30 cellular contexts compared by ENCODE assay signal in the genomic region with DNA sequence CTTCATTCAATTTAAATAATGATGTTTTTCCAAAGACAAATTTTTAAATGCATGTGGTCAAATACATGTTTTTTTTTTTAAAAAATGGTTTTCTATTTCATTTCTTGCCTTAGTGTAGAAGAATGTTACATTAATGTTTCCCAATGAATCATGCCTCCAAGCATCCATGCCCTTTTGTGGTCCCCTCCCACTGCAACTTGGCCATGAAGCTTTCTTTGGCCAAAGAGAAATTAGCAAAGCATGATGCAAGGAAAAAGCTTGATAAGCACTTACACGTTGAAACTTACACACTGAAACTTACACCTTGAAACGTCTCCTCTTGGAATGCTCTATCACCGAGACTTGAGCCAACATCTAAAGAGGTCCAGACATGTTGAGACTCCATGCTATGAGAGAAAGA.
A peak's percentile ranks its signal among the peaks of the same experiment; 100 is the strongest.
DNase-seq lines count a peak whose midpoint lies in the region; ATAC-seq, FAIRE-seq and TF ChIP-seq lines count a peak whose summit lies in the region.
"Had no signal": no experiment of that assay in that cellular context is flagged by ENCODE, and none has a peak within 500 bp of the region (broad histone marks: within the 10 kb centered on the region; RNA-seq: fewer than 3 reads in every experiment).

No MANE protein-coding gene starts in this region.

- H3K27me3 ChIP-seq in right cardiac atrium (ENCODE audit: control insufficient read depth, insufficient read depth), result no peaks in the 10 kb centered on the region
- H3K27me3 ChIP-seq: breast epithelium, gastrocnemius medialis, Peyer's patch, SJSA1, stomach had no signal

- TF ChIP-seq CTCF in epithelial cell of esophagus (IDR thresholded peaks at IDR 0.05; ENCODE audit: insufficient read depth, low read depth, low read length, missing control alignments), result no peak

- peaks cover 3% of the 10 kb centered on the region for H3K4me1 ChIP-seq in right cardiac atrium (ENCODE audit: control insufficient read depth, insufficient read depth, low read length)
- H3K4me1 ChIP-seq: HAP-1, Peyer's patch had no signal

- WGBS in right cardiac atrium, result 72% methylated on average over 3 of the region's 3 CpGs

- H3K27ac ChIP-seq in right cardiac atrium (ENCODE audit: low read length), result no peak overlapping the region
- H3K27ac ChIP-seq: A549, C4-2B, gastrocnemius medialis, Peyer's patch, SJSA1, stomach had no signal

- H3K4me3 ChIP-seq in epithelial cell of esophagus (ENCODE audit: low read length) (no peak overlapping the region), right cardiac atrium (ENCODE audit: low read length) (no peak overlapping the region)
- H3K4me3 ChIP-seq: A549, breast epithelium, gastrocnemius medialis, HAP-1, lung, Peyer's patch, SJSA1, stomach had no signal

- ATAC-seq in right cardiac atrium, result no peak
- ATAC-seq: A549, gastrocnemius medialis, T-helper 17 cell had no signal

- peak; percentile 16 for FAIRE-seq in RCC 7860 (lab: Jason Lieb, UNC)
- FAIRE-seq: A549, D721Med, endothelial cell of umbilical vein, G401.6, GM18507 had no signal

- intact Hi-C loops in right cardiac atrium (cut with DNase I), result no loop called here

- DNase-seq in AG20443 (ENCODE audit: low spot score) (peak; percentile 70), RCC 7860 (ENCODE audit: low spot score) (no peak), epithelial cell of esophagus (ENCODE audit: low read depth) (peak; percentile 24), non-pigmented ciliary epithelial cell (ENCODE audit: low read depth) (peak; percentile 57), DMS 273 (lab: John Stamatoyannopoulos, UW; ENCODE audit: unreplicated experiment) (no peak), right cardiac atrium (no peak), DMS53 (lab: John Stamatoyannopoulos, UW) (no peak), LoVo (ENCODE audit: low spot score) (no peak)
- DNase-seq: activated CD4-positive, alpha-beta T cell treated with anti-CD3 and anti-CD28 coated beads, Interleukin-2, amount 50 U/mL, for 1 hour; dermis blood vessel endothelial cell; gastrocnemius medialis; islet precursor cell; NCI-H1436; NCI-H2107; NCI-H510A treated with DMSO at 0.1 percent for 48 hours; Peyer's patch; retina; stomach; T-helper 17 cell; trophoblast cell had no signal

- H3K9me3 ChIP-seq in right cardiac atrium (ENCODE audit: control insufficient read depth, low read length), result no peaks in the 10 kb centered on the region
- H3K9me3 ChIP-seq: A549, breast epithelium, gastrocnemius medialis, HAP-1, Peyer's patch, SJSA1, stomach had no signal

Comparison
In these comparisons a context has a peak if more than half of its experiments do, and no peak if none do; other contexts are left out.
1. DNase-seq: peak in AG20443 (single experiment), epithelial cell of esophagus (single experiment) and non-pigmented ciliary epithelial cell (single experiment); none in RCC 7860 (single experiment), DMS 273 (single experiment), right cardiac atrium (0 of 3), DMS53 (single experiment) and LoVo (single experiment).